1 cellular context compared by ENCODE assay signal in the genomic region with DNA sequence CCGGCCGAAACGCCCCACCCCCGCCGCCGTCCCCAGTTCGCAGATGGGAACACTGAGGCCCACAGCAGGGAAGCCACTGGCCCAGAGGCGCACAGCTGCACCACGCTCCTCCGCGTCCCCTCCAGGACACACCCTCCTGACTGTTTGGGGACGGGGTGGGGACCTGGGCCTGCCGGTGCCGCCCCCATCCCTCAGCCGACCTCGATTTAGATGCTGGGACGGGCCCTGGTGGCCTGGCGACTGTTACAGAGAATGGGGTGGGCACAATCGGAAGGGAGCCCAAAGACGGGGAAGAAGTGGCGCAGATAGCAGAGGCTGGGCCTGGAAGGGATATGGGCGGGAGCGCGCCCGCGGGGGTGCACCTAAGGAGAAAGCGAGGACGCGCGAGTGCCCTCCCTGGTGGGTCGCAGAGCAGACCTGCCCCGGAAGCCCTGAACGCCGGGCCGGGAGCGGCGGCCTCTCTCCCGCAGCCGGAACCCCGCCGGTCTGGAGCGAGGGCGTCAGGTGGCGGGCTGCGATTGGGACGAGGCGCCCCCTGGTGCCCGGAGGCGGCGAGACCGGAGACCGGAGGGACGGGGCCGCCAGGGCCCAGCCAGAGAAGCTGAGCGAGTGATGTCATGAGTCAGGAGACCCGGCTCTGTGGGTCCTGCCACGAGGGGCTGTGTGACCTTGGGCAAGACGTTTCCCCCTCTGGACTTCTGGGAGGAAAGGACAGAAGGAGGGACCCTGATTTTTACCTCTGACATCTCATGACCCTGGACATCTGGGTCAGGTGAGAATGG.
TF ChIP-seq lines count a peak whose summit lies in the region.

No MANE protein-coding gene starts in this region.

TF ChIP-seq in K562, 482 proteins besides CTCF, POLR2A, EP300 and RAD21 (continued from another document and continues in another):
- TF ChIP-seq EZH2 (IDR thresholded peaks at IDR 0.05; ENCODE audit: borderline replicate concordance, low read depth, low read length) (no peak), CBX1 (IDR thresholded peaks at IDR 0.05; ENCODE audit: low read depth) (peak; percentile 98), ZFPM2 (CRISPR knock-in tag; IDR thresholded peaks at IDR 0.05) (no peak), ZNF584 (CRISPR knock-in tag; IDR thresholded peaks at IDR 0.05; ENCODE audit: low read depth) (peak; percentile 68), PYGO2 (tag; IDR thresholded peaks at IDR 0.05) (no peak), DIDO1 (tag; IDR thresholded peaks at IDR 0.05; ENCODE audit: low read depth) (no peak), MYNN (IDR thresholded peaks at IDR 0.05) (no peak; the same call in 1 of the 2 replicates), MYNN (CRISPR knock-in tag; IDR thresholded peaks at IDR 0.05) (no peak), POLR3G (IDR thresholded peaks at IDR 0.05; ENCODE audit: extremely low read depth, insufficient read length, insufficient replicate concordance) (no peak), SOX6 (IDR thresholded peaks at IDR 0.05) (peak; percentile 73), POLR2AphosphoS2 (IDR thresholded peaks at IDR 0.05; ENCODE audit: low read length) (no peak), HLTF (IDR thresholded peaks at IDR 0.05) (peak; percentile 88), DMBX1 (CRISPR knock-in tag; IDR thresholded peaks at IDR 0.05; ENCODE audit: borderline replicate concordance) (peak; percentile 66; the same call in 1 of the 2 replicates), TBP (optimal IDR thresholded peaks at IDR 0.05; ENCODE audit: low read depth, low read length) (peak; percentile 72), ZNF274 (IDR thresholded peaks at IDR 0.05; ENCODE audit: borderline replicate concordance, low read depth, low read length) (no peak), SNRNP70 (optimal IDR thresholded peaks at IDR 0.05; ENCODE audit: low read depth, low read length) (no peak), ZZZ3 (IDR thresholded peaks at IDR 0.05) (no peak; the same call in 1 of the 2 replicates), RBM39 (optimal IDR thresholded peaks at IDR 0.05; ENCODE audit: low read depth, low read length) (no peak), MAFF (IDR thresholded peaks at IDR 0.05; ENCODE audit: low read length) (no peak), SAFB2 (IDR thresholded peaks at IDR 0.05; ENCODE audit: borderline replicate concordance, low read depth, low read length, severe bottlenecking) (no peak), NELFE (IDR thresholded peaks at IDR 0.05; ENCODE audit: insufficient read depth, insufficient read length) (no peak), ZNF75A (CRISPR knock-in tag; IDR thresholded peaks at IDR 0.05) (no peak), ZSCAN29 (IDR thresholded peaks at IDR 0.05) (no peak; the same call in 1 of the 2 replicates), ZNF12 (CRISPR knock-in tag; IDR thresholded peaks at IDR 0.05) (no peak), GABPB1 (CRISPR knock-in tag; IDR thresholded peaks at IDR 0.05) (peak; percentile 90), HSF4 (CRISPR knock-in tag; IDR thresholded peaks at IDR 0.05; ENCODE audit: borderline replicate concordance) (no peak), CBFB (CRISPR knock-in tag; IDR thresholded peaks at IDR 0.05) (no peak; the same call in 1 of the 2 replicates), GTF3C2 (IDR thresholded peaks at IDR 0.05; ENCODE audit: borderline replicate concordance, extremely low read depth, insufficient read length) (no peak), RFX1 (IDR thresholded peaks at IDR 0.05) (no peak), GATAD2B (IDR thresholded peaks at IDR 0.05; ENCODE audit: borderline replicate concordance) (peak; percentile 57; the same call in 1 of the 2 replicates), SRF (CRISPR knock-in tag; IDR thresholded peaks at IDR 0.05) (peak; percentile 63 to 72; a peak in 2 of 4 replicates)
- TF ChIP-seq, protein P1, sequence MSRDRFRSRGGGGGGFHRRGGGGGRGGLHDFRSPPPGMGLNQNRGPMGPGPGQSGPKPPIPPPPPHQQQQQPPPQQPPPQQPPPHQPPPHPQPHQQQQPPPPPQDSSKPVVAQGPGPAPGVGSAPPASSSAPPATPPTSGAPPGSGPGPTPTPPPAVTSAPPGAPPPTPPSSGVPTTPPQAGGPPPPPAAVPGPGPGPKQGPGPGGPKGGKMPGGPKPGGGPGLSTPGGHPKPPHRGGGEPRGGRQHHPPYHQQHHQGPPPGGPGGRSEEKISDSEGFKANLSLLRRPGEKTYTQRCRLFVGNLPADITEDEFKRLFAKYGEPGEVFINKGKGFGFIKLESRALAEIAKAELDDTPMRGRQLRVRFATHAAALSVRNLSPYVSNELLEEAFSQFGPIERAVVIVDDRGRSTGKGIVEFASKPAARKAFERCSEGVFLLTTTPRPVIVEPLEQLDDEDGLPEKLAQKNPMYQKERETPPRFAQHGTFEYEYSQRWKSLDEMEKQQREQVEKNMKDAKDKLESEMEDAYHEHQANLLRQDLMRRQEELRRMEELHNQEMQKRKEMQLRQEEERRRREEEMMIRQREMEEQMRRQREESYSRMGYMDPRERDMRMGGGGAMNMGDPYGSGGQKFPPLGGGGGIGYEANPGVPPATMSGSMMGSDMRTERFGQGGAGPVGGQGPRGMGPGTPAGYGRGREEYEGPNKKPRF (IDR thresholded peaks at IDR 0.05; ENCODE audit: low read depth, low read length): no peak
- TF ChIP-seq, protein P2, sequence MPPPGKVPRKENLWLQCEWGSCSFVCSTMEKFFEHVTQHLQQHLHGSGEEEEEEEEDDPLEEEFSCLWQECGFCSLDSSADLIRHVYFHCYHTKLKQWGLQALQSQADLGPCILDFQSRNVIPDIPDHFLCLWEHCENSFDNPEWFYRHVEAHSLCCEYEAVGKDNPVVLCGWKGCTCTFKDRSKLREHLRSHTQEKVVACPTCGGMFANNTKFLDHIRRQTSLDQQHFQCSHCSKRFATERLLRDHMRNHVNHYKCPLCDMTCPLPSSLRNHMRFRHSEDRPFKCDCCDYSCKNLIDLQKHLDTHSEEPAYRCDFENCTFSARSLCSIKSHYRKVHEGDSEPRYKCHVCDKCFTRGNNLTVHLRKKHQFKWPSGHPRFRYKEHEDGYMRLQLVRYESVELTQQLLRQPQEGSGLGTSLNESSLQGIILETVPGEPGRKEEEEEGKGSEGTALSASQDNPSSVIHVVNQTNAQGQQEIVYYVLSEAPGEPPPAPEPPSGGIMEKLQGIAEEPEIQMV (tag; conservative IDR thresholded peaks at IDR 0.05; ENCODE audit: low read depth): no peak
- TF ChIP-seq, protein P3, sequence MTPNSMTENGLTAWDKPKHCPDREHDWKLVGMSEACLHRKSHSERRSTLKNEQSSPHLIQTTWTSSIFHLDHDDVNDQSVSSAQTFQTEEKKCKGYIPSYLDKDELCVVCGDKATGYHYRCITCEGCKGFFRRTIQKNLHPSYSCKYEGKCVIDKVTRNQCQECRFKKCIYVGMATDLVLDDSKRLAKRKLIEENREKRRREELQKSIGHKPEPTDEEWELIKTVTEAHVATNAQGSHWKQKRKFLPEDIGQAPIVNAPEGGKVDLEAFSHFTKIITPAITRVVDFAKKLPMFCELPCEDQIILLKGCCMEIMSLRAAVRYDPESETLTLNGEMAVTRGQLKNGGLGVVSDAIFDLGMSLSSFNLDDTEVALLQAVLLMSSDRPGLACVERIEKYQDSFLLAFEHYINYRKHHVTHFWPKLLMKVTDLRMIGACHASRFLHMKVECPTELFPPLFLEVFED (CRISPR knock-in tag; conservative IDR thresholded peaks at IDR 0.05): no peak
- TF ChIP-seq, protein P4, sequence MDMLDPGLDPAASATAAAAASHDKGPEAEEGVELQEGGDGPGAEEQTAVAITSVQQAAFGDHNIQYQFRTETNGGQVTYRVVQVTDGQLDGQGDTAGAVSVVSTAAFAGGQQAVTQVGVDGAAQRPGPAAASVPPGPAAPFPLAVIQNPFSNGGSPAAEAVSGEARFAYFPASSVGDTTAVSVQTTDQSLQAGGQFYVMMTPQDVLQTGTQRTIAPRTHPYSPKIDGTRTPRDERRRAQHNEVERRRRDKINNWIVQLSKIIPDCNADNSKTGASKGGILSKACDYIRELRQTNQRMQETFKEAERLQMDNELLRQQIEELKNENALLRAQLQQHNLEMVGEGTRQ (CRISPR knock-in tag; IDR thresholded peaks at IDR 0.05): peak; percentile 70
- TF ChIP-seq, protein P5, sequence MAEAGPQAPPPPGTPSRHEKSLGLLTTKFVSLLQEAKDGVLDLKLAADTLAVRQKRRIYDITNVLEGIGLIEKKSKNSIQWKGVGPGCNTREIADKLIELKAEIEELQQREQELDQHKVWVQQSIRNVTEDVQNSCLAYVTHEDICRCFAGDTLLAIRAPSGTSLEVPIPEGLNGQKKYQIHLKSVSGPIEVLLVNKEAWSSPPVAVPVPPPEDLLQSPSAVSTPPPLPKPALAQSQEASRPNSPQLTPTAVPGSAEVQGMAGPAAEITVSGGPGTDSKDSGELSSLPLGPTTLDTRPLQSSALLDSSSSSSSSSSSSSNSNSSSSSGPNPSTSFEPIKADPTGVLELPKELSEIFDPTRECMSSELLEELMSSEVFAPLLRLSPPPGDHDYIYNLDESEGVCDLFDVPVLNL (CRISPR knock-in tag; IDR thresholded peaks at IDR 0.05; ENCODE audit: low read depth): peak; percentile 43; the same call in 1 of the 2 replicates
- TF ChIP-seq, protein P6, sequence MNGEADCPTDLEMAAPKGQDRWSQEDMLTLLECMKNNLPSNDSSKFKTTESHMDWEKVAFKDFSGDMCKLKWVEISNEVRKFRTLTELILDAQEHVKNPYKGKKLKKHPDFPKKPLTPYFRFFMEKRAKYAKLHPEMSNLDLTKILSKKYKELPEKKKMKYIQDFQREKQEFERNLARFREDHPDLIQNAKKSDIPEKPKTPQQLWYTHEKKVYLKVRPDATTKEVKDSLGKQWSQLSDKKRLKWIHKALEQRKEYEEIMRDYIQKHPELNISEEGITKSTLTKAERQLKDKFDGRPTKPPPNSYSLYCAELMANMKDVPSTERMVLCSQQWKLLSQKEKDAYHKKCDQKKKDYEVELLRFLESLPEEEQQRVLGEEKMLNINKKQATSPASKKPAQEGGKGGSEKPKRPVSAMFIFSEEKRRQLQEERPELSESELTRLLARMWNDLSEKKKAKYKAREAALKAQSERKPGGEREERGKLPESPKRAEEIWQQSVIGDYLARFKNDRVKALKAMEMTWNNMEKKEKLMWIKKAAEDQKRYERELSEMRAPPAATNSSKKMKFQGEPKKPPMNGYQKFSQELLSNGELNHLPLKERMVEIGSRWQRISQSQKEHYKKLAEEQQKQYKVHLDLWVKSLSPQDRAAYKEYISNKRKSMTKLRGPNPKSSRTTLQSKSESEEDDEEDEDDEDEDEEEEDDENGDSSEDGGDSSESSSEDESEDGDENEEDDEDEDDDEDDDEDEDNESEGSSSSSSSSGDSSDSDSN (IDR thresholded peaks at IDR 0.05; ENCODE audit: borderline replicate concordance in 1 of 2, low read depth in 2 of 2, low read length in 2 of 2): peak; percentile 96 to 97
- TF ChIP-seq, protein P7, sequence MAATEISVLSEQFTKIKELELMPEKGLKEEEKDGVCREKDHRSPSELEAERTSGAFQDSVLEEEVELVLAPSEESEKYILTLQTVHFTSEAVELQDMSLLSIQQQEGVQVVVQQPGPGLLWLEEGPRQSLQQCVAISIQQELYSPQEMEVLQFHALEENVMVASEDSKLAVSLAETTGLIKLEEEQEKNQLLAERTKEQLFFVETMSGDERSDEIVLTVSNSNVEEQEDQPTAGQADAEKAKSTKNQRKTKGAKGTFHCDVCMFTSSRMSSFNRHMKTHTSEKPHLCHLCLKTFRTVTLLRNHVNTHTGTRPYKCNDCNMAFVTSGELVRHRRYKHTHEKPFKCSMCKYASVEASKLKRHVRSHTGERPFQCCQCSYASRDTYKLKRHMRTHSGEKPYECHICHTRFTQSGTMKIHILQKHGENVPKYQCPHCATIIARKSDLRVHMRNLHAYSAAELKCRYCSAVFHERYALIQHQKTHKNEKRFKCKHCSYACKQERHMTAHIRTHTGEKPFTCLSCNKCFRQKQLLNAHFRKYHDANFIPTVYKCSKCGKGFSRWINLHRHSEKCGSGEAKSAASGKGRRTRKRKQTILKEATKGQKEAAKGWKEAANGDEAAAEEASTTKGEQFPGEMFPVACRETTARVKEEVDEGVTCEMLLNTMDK (IDR thresholded peaks at IDR 0.05; ENCODE audit: borderline replicate concordance, insufficient read depth, low read depth, low read length, poor library complexity, severe bottlenecking): peak; percentile 97
- TF ChIP-seq, protein P8, sequence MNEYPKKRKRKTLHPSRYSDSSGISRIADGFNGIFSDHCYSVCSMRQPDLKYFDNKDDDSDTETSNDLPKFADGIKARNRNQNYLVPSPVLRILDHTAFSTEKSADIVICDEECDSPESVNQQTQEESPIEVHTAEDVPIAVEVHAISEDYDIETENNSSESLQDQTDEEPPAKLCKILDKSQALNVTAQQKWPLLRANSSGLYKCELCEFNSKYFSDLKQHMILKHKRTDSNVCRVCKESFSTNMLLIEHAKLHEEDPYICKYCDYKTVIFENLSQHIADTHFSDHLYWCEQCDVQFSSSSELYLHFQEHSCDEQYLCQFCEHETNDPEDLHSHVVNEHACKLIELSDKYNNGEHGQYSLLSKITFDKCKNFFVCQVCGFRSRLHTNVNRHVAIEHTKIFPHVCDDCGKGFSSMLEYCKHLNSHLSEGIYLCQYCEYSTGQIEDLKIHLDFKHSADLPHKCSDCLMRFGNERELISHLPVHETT (CRISPR knock-in tag; conservative IDR thresholded peaks at IDR 0.05 in 1 of 2, IDR thresholded peaks at IDR 0.05 in 1 of 2): peak in 1 of 2 experiments; percentile 99; a peak in 2 of 4 replicates
- TF ChIP-seq, protein P9, sequence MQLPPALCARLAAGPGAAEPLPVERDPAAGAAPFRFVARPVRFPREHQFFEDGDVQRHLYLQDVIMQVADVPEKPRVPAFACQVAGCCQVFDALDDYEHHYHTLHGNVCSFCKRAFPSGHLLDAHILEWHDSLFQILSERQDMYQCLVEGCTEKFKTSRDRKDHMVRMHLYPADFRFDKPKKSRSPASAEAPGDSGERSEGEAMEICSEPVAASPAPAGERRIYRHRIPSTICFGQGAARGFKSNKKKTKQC (CRISPR knock-in tag; IDR thresholded peaks at IDR 0.05): no peak; the same call in 1 of the 2 replicates
